9 cellular contexts compared by ENCODE assay signal in the genomic region with DNA sequence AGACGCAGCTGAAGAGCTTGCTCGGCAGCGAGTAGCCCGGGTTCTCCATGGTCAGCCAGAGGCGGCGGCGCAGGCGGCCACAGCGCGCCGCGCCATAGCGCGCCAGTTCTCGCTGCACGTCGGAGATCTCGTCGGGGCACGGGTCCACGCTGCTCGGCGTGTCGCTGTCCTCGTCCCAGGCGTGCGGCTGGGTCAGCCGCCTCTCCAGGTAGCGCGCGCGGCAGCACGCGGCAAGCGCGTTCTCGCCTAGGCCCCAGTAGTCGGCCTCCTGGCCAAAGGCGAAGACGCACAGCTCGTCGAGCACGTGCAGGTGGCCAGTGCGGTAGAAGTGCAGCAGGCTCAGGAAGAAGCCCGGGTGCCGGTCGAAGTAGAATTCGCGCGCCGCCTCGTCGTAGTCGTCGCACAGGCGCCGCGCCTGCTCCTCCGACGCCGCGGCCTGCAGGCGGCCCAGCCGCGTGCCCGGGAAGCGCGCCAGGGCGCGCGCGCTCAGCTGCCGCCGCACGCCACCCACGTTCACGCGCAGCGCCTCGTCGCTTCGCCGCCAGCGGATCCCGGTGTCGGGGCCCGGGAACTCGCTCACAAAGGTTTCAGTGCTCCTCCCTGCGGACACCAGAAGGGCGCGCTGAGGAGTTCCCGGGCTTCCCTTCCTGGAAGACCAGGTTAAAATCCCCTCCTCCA. TPM values are rescaled to one million over a fixed set of nuclear protein-coding genes. Genes with fewer than 3 reads are reported as not detected.
DNase-seq lines count a peak whose midpoint lies in the region; ATAC-seq and TF ChIP-seq lines count a peak whose summit lies in the region.
"Had no signal": no experiment of that assay in that cellular context is flagged by ENCODE, and none has a peak within 500 bp of the region (broad histone marks: within the 10 kb centered on the region; RNA-seq: fewer than 3 reads in every experiment).

No MANE protein-coding gene starts in this region.

- peak overlapping the region; percentile 32 for H3K4me2 ChIP-seq in fibroblast of lung (ENCODE audit: extremely low read depth, insufficient read depth, low read length)
- H3K4me2 ChIP-seq in osteoblast (ENCODE audit: insufficient read depth, low read length) = no peak overlapping the region

- H2AFZ ChIP-seq in fibroblast of lung (ENCODE audit: low read length) (peak overlapping the region; percentile 34), osteoblast (ENCODE audit: low read length) (no peak overlapping the region)

- H3K9me3 ChIP-seq in fibroblast of lung (ENCODE audit: control insufficient read depth, insufficient read depth, low read depth, low read length) (no peaks in the 10 kb centered on the region), osteoblast (ENCODE audit: low read depth, low read length) (no peaks in the 10 kb centered on the region), Peyer's patch (no peaks in the 10 kb centered on the region)

- TF ChIP-seq POLR2A in Peyer's patch (IDR thresholded peaks at IDR 0.05) = no peak

- H3K4me1 ChIP-seq in fibroblast of lung (ENCODE audit: control insufficient read depth, extremely low read depth, insufficient read depth, low read length) (no peaks in the 10 kb centered on the region), osteoblast (ENCODE audit: insufficient read depth, low read length) (peaks cover 12% of the 10 kb centered on the region), Peyer's patch (peaks cover 0 to 13% (median 6%) of the 10 kb centered on the region in 4 donors)

- TF ChIP-seq CTCF in GM12864 (IDR thresholded peaks at IDR 0.05; ENCODE audit: low read depth, low read length, missing control alignments) (peak; percentile 2), fibroblast of lung (conservative IDR thresholded peaks at IDR 0.05 in 1 of 2, IDR thresholded peaks at IDR 0.05 in 1 of 2; ENCODE audit: low read depth in 1 of 2, low read length in 2 of 2) (peak in 1 of 2 donors; percentile 18), osteoblast (IDR thresholded peaks at IDR 0.05; ENCODE audit: extremely low read depth, low read depth, low read length) (no peak), Peyer's patch (IDR thresholded peaks at IDR 0.05) (no peak)

- H3K36me3 ChIP-seq in fibroblast of lung (ENCODE audit: control insufficient read depth, insufficient read depth, low read length) (no peaks in the 10 kb centered on the region), osteoblast (ENCODE audit: insufficient read depth, low read length) (no peaks in the 10 kb centered on the region), Peyer's patch (no peaks in the 10 kb centered on the region)

- no peak overlapping the region for H3K27ac ChIP-seq in fibroblast of lung (ENCODE audit: insufficient read depth, low read length)
- no peak overlapping the region for H3K27ac ChIP-seq in osteoblast (ENCODE audit: low read depth, low read length)
- no peak overlapping the region for H3K27ac ChIP-seq in Peyer's patch

- no peaks in the 10 kb centered on the region for H4K20me1 ChIP-seq in fibroblast of lung (ENCODE audit: control insufficient read depth, extremely low read depth, insufficient read depth, low read length)
- H4K20me1 ChIP-seq in osteoblast (ENCODE audit: insufficient read depth, low read length) = no peaks in the 10 kb centered on the region

- no peak for ATAC-seq in GM18517 (IDR thresholded peaks at IDR 0.05; ENCODE audit: unreplicated experiment)

- DNase-seq in GM12864 (ENCODE audit: low read depth) (no peak), fibroblast of lung (ENCODE audit: low read depth in 2 of 2) (peak; percentile 25 to 42), osteoblast (ENCODE audit: insufficient read length, low spot score, missing footprints) (peak; percentile 60), Peyer's patch (no peak), DMS79 (lab: John Stamatoyannopoulos, UW) (no peak), GDM1 (lab: John Stamatoyannopoulos, UW) (no peak)
- DNase-seq in activated CD4-positive, alpha-beta T cell treated with anti-CD3 and anti-CD28 coated beads, Interleukin-2, amount 50 U/mL, for 48 hours = peak; percentile 36 to 46

- H3K79me2 ChIP-seq in fibroblast of lung (ENCODE audit: control insufficient read depth, insufficient read depth, low read length) (no peaks in the 10 kb centered on the region), osteoblast (ENCODE audit: insufficient read depth, low read length) (no peaks in the 10 kb centered on the region)

- peak overlapping the region; percentile 27; the same call in 1 of the 2 replicates for H3K4me3 ChIP-seq in GM12864 (ENCODE audit: low read depth, low read length)
- H3K4me3 ChIP-seq in fibroblast of lung (replicated peaks in 1 of 4; ENCODE audit: control extremely low read depth in 1 of 4, insufficient read depth in 1 of 4, low read depth in 3 of 4, low read length in 4 of 4) = peak overlapping the region in 1 of 4 experiments; percentile 20
- no peak overlapping the region for H3K4me3 ChIP-seq in osteoblast (ENCODE audit: insufficient read depth, low read length)
- H3K4me3 ChIP-seq in Peyer's patch = peak overlapping the region in 2 of 4 donors; percentile 22 to 25

- peaks cover 11% of the 10 kb centered on the region for H3K27me3 ChIP-seq in fibroblast of lung (ENCODE audit: control insufficient read depth, insufficient read depth, low read length)
- no peaks in the 10 kb centered on the region for H3K27me3 ChIP-seq in osteoblast (ENCODE audit: insufficient read depth, low read length)
- peaks cover 0 to 24% of the 10 kb centered on the region in 2 donors for H3K27me3 ChIP-seq in Peyer's patch

- H3K9ac ChIP-seq in fibroblast of lung (ENCODE audit: insufficient read depth, low read length) = no peak overlapping the region

RNA-seq across cellular contexts. Expression of a gene that starts 2.7 kb away (rescaled TPM):
- total RNA-seq in fibroblast of lung (0.26 and 0.50 TPM in 2 replicates), osteoblast (0.59 and 1.1 TPM in 2 replicates), Peyer's patch (under 1 TPM in 1 of 4 donors, not detected in 3; 0.27 TPM)
- polyA plus RNA-seq in fibroblast of lung = 0.24 and 0.33 TPM in 2 replicates
- polyA plus RNA-seq in fibroblast of lung (2012) = 0.24 and 0.42 TPM in 2 replicates
- polyA minus RNA-seq in fibroblast of lung (ENCODE audit: low replicate concordance) = 1.8 TPM in 1 of 2 replicates, not detected in the other
- total RNA-seq: mesenteric fat pad had no signal

RNA-seq across cellular contexts. Expression of a gene that starts 16.7 kb away (rescaled TPM):
- total RNA-seq in fibroblast of lung = not detected in 2 replicates
- polyA plus RNA-seq in fibroblast of lung = not detected in 2 replicates
- polyA plus RNA-seq in fibroblast of lung (2012) = not detected in 2 replicates
- not detected in 2 replicates for polyA minus RNA-seq in fibroblast of lung (ENCODE audit: low replicate concordance)
- not detected in 2 replicates for total RNA-seq in osteoblast
- not detected for total RNA-seq in Peyer's patch
- total RNA-seq: mesenteric fat pad had no signal

RNA-seq across cellular contexts. Expression of a gene that starts 26.0 kb away (rescaled TPM):
- total RNA-seq in fibroblast of lung = not detected in 2 replicates
- polyA plus RNA-seq in fibroblast of lung = not detected in 2 replicates
- polyA plus RNA-seq in fibroblast of lung (2012) = not detected in 2 replicates
- not detected in 2 replicates for polyA minus RNA-seq in fibroblast of lung (ENCODE audit: low replicate concordance)
- not detected in 2 replicates for total RNA-seq in osteoblast
- not detected for total RNA-seq in Peyer's patch
- total RNA-seq: mesenteric fat pad had no signal

Comparison
In these comparisons a context has a peak if more than half of its experiments do, and no peak if none do; other contexts are left out.
1. DNase-seq: peak in activated CD4-positive, alpha-beta T cell treated with anti-CD3 and anti-CD28 coated beads, Interleukin-2, amount 50 U/mL, for 48 hours (2 of 2), fibroblast of lung (2 of 2) and osteoblast (single experiment); none in GM12864 (single experiment), Peyer's patch (0 of 3), DMS79 (single experiment) and GDM1 (single experiment).